26 cellular contexts compared by ENCODE assay signal in genomic region chr16:12204601-12205000, GRCh38.
"Had no signal": no experiment of that assay in that cellular context is flagged by ENCODE, and none has a peak within 500 bp of the region (broad histone marks: within the 10 kb centered on the region; RNA-seq: fewer than 3 reads in every experiment).

No MANE protein-coding gene starts in this region.

- DNase-seq: activated B cell treated with CpG ODN at 0.5 μM for 24 hours; activated CD4-positive, alpha-beta memory T cell treated with anti-CD3 and anti-CD28 coated beads, Interleukin-2, amount 10 ng/mL, durations not matched to agents 7 days and 5 days; activated CD4-positive, alpha-beta T cell treated with anti-CD3 and anti-CD28 coated beads for 4 hours; activated CD4-positive, alpha-beta T cell treated with anti-CD3 and anti-CD28 coated beads, Interleukin-2, amount 10 ng/mL, durations not matched to agents 7 days and 5 days; activated CD4-positive, alpha-beta T cell treated with anti-CD3 and anti-CD28 coated beads, Interleukin-2, amount 50 U/mL, for 48 hours; activated CD4-positive, CD25-positive, alpha-beta regulatory T cell treated with anti-CD3 and anti-CD28 coated beads, Interleukin-2, amount 50 U/mL, for 72 hours; activated CD8-positive, alpha-beta memory T cell treated with anti-CD3 and anti-CD28 coated beads for 24 hours; activated CD8-positive, alpha-beta memory T cell treated with anti-CD3 and anti-CD28 coated beads, Interleukin-2, amount 10 ng/mL, durations not matched to agents 7 days and 5 days; activated CD8-positive, alpha-beta memory T cell treated with anti-CD3 and anti-CD28 coated beads, Interleukin-2, amount 50 U/mL, for 48 hours; activated CD8-positive, alpha-beta T cell treated with anti-CD3 and anti-CD28 coated beads, Interleukin-2, amount 10 ng/mL, durations not matched to agents 7 days and 5 days; activated effector memory CD4-positive, alpha-beta T cell treated with Interleukin-2 at 50 U/mL for 16 hours; activated gamma-delta T cell; activated naive CD4-positive, alpha-beta T cell treated with anti-CD3 and anti-CD28 coated beads, Interleukin-2, amount 10 ng/mL, durations not matched to agents 7 days and 5 days; activated naive CD4-positive, alpha-beta T cell treated with Interleukin-2 at 50 U/mL for 16 hours; activated naive CD8-positive, alpha-beta T cell treated with anti-CD3 and anti-CD28 coated beads, Interleukin-2, amount 10 ng/mL, durations not matched to agents 7 days and 5 days; activated naive CD8-positive, alpha-beta T cell treated with anti-CD3 and anti-CD28 coated beads, Interleukin-2, amount 50 U/mL, for 24 hours; activated T-cell treated with anti-CD3 and anti-CD28 coated beads, Interleukin-2, amount 50 U/mL, for 24 hours; activated T-cell treated with anti-CD3 and anti-CD28 coated beads, Interleukin-2, amount 50 U/mL, for 48 hours; cerebellar nuclear complex; T-helper 1 cell; T-helper 2 cell; T-helper 9 cell had no signal

- H3K4me3 ChIP-seq: ascending aorta, cardiac muscle cell had no signal

- ATAC-seq: activated CD8-positive, alpha-beta memory T cell treated with anti-CD3 and anti-CD28 coated beads, Interleukin-2, amount 10 ng/mL, durations not matched to agents 7 days and 5 days; activated CD8-positive, alpha-beta T cell treated with anti-CD3 and anti-CD28 coated beads, Interleukin-2, amount 10 ng/mL, durations not matched to agents 7 days and 5 days; activated naive CD8-positive, alpha-beta T cell treated with anti-CD3 and anti-CD28 coated beads, Interleukin-2, amount 50 U/mL, for 24 hours had no signal

- FAIRE-seq: TTC549 had no signal

- H3K36me3 ChIP-seq: cardiac muscle cell had no signal

- H3K27me3 ChIP-seq: ascending aorta, cardiac muscle cell had no signal

- H3K4me1 ChIP-seq: ascending aorta had no signal

- H3K9me3 ChIP-seq: ascending aorta had no signal

- H3K27ac ChIP-seq: ascending aorta, cardiac muscle cell, VCaP had no signal
